ENCODE assay signal across 26 cellular contexts in the genomic region with DNA sequence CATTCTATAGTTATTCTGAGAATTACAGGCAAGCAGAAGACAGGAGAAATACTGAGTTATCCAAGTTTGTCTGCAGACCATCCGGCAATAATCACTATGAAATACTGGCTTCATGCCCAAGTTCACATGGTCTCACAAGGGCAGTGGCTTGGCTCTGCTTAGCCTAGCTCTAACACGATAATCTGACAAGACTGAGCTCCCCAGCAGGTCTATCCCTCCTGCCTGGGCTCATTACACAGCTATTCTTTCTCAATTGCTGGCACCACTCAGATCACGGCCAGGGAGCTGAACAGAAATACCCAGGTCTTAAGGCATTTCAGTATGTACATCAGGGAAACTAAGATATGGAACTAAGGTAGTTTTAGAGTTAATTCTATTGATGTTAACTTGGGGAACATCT.
A peak's percentile ranks its signal among the peaks of the same experiment; 100 is the strongest.
DNase-seq lines count a peak whose midpoint lies in the region; ATAC-seq and TF ChIP-seq lines count a peak whose summit lies in the region.
"Had no signal": no experiment of that assay in that cellular context is flagged by ENCODE, and none has a peak within 500 bp of the region (broad histone marks: within the 10 kb centered on the region; RNA-seq: fewer than 3 reads in every experiment).

No MANE protein-coding gene starts in this region.

- no peak overlapping the region for H3K9ac ChIP-seq in endodermal cell (ENCODE audit: extremely low read depth, low read length, poor library complexity, severe bottlenecking)
- H3K9ac ChIP-seq: BLaER1, KMS-11 had no signal

- no peak overlapping the region for H3K4me3 Mint-ChIP-seq in endodermal cell
- no peak overlapping the region for H3K4me3 Mint-ChIP-seq in T-cell
- no peak overlapping the region for H3K4me3 Mint-ChIP-seq in naive thymus-derived CD4-positive, alpha-beta T cell
- H3K4me3 Mint-ChIP-seq: activated CD8-positive, alpha-beta T cell treated with anti-CD3 and anti-CD28 coated beads, Interleukin-2, amount 10 ng/mL, durations not matched to agents 7 days and 5 days; naive thymus-derived CD8-positive, alpha-beta T cell had no signal

- no peak for TF ChIP-seq POLR2A in thyroid gland (IDR thresholded peaks at IDR 0.05)

- CTCF ChIA-PET in T-cell (lab: Charles Lee): no interaction called here
- CTCF ChIA-PET in naive thymus-derived CD4-positive, alpha-beta T cell (lab: Charles Lee): no interaction called here

- TF ChIP-seq CTCF in right atrium auricular region (IDR thresholded peaks at IDR 0.05): no peak
- TF ChIP-seq CTCF in endodermal cell (conservative IDR thresholded peaks at IDR 0.05): no peak
- TF ChIP-seq CTCF in thyroid gland (IDR thresholded peaks at IDR 0.05): no peak

- H3K36me3 ChIP-seq in right atrium auricular region (no peaks in the 10 kb centered on the region), endodermal cell (ENCODE audit: control insufficient read depth, insufficient read depth, low read length) (no peaks in the 10 kb centered on the region), thyroid gland (no peaks in the 10 kb centered on the region)
- H3K36me3 ChIP-seq in naive thymus-derived CD4-positive, alpha-beta T cell (ENCODE audit: control insufficient read depth in 2 of 3, insufficient read depth in 3 of 3, low read length in 3 of 3): no peaks in the 10 kb centered on the region
- H3K36me3 ChIP-seq: BLaER1, esophagus muscularis mucosa had no signal

- H3K27ac ChIP-seq in right atrium auricular region: no peak overlapping the region
- no peak overlapping the region for H3K27ac ChIP-seq in endodermal cell (ENCODE audit: low read depth, low read length)
- H3K27ac ChIP-seq in thyroid gland: no peak overlapping the region
- no peak overlapping the region for H3K27ac ChIP-seq in naive thymus-derived CD4-positive, alpha-beta T cell (ENCODE audit: low read depth, low read length)
- H3K27ac ChIP-seq: BLaER1, esophagus muscularis mucosa, KMS-11, testis had no signal

- DNase-seq in Right ventricle myocardium superior: no peak
- no peak for DNase-seq in right atrium auricular region (ENCODE audit: low spot score)
- DNase-seq in endodermal cell: peak; percentile 59
- peak; percentile 21 for DNase-seq in iris pigment epithelial cell (ENCODE audit: low read depth)
- DNase-seq in thyroid gland: peak; percentile 4 to 5
- no peak for DNase-seq in T-cell
- DNase-seq in GDM1 (lab: John Stamatoyannopoulos, UW): no peak
- no peak for DNase-seq in naive thymus-derived CD4-positive, alpha-beta T cell
- DNase-seq: activated CD8-positive, alpha-beta T cell treated with anti-CD3 and anti-CD28 coated beads, Interleukin-2, amount 10 ng/mL, durations not matched to agents 7 days and 5 days; activated naive CD4-positive, alpha-beta T cell; activated T-cell treated with anti-CD3 and anti-CD28 coated beads for 4 hours; COR-L47; cortex of kidney; DMS79 treated with DMSO at 0.1 percent for 48 hours; kidney glomerular epithelial cell; naive thymus-derived CD8-positive, alpha-beta T cell; NCI-H1694; NCI-H526; SHP77; stimulated activated CD4-positive, alpha-beta T cell treated with anti-CD3 and anti-CD28 coated beads, Interleukin-12 subunit alpha, Interleukin-12 subunit beta, amount 100 ng/mL, for 4 hours; stimulated activated naive CD4-positive, alpha-beta T cell treated with Interleukin-2 at 50 U/mL for 16 hours; T-helper 1 cell; testis had no signal

- POLR2A ChIA-PET in T-cell (lab: Charles Lee): no interaction called here
- POLR2A ChIA-PET in naive thymus-derived CD4-positive, alpha-beta T cell (lab: Charles Lee): no interaction called here

- WGBS in endodermal cell (ENCODE audit: insufficient coverage in 1 of 2, insufficient read length in 1 of 2), 2 experiments: 79 to 83% methylated on average over 3 of the region's 3 CpGs
- 16 to 27% methylated on average over 3 of the region's 3 CpGs for WGBS in thyroid gland, 2 donors

- H3K9me3 ChIP-seq in right atrium auricular region: no peaks in the 10 kb centered on the region
- H3K9me3 ChIP-seq in endodermal cell (ENCODE audit: control insufficient read depth, low read length): peaks cover 12% of the 10 kb centered on the region
- no peaks in the 10 kb centered on the region for H3K9me3 ChIP-seq in thyroid gland
- H3K9me3 ChIP-seq in naive thymus-derived CD4-positive, alpha-beta T cell (ENCODE audit: control insufficient read depth in 2 of 3, low read length in 3 of 3): no peaks in the 10 kb centered on the region
- H3K9me3 ChIP-seq: BLaER1, esophagus muscularis mucosa, testis had no signal

- no peaks in the 10 kb centered on the region for H3K27me3 ChIP-seq in right atrium auricular region
- H3K27me3 ChIP-seq in endodermal cell (ENCODE audit: control insufficient read depth, insufficient read depth, low read length, poor library complexity, severe bottlenecking): no peaks in the 10 kb centered on the region
- no peaks in the 10 kb centered on the region for H3K27me3 ChIP-seq in thyroid gland
- H3K27me3 ChIP-seq in naive thymus-derived CD4-positive, alpha-beta T cell (ENCODE audit: control insufficient read depth in 2 of 2, insufficient read depth in 2 of 2, low read length in 2 of 2): no peaks in the 10 kb centered on the region
- H3K27me3 ChIP-seq: BLaER1, esophagus muscularis mucosa, testis had no signal

- intact Hi-C loops in Right ventricle myocardium superior (cut with DNase I): no loop called here
- intact Hi-C loops in thyroid gland (cut with DNase I): no loop called here
- intact Hi-C loops in naive thymus-derived CD4-positive, alpha-beta T cell (cut with micrococcal nuclease): no loop called here

- H3K36me3 Mint-ChIP-seq in endodermal cell (ENCODE audit: low read depth) (no peaks in the 10 kb centered on the region), T-cell (no peaks in the 10 kb centered on the region)
- H3K36me3 Mint-ChIP-seq in naive thymus-derived CD4-positive, alpha-beta T cell: no peaks in the 10 kb centered on the region
- H3K36me3 Mint-ChIP-seq: naive thymus-derived CD8-positive, alpha-beta T cell had no signal

- no peak overlapping the region for H3K27ac Mint-ChIP-seq in endodermal cell
- no peak overlapping the region for H3K27ac Mint-ChIP-seq in T-cell
- H3K27ac Mint-ChIP-seq in naive thymus-derived CD4-positive, alpha-beta T cell: no peak overlapping the region
- H3K27ac Mint-ChIP-seq: activated CD8-positive, alpha-beta T cell treated with anti-CD3 and anti-CD28 coated beads, Interleukin-2, amount 10 ng/mL, durations not matched to agents 7 days and 5 days; naive thymus-derived CD8-positive, alpha-beta T cell had no signal

- H3K4me1 Mint-ChIP-seq in endodermal cell (peaks cover 23% of the 10 kb centered on the region), T-cell (no peaks in the 10 kb centered on the region)
- no peaks in the 10 kb centered on the region for H3K4me1 Mint-ChIP-seq in naive thymus-derived CD4-positive, alpha-beta T cell
- H3K4me1 Mint-ChIP-seq: naive thymus-derived CD8-positive, alpha-beta T cell had no signal

- ATAC-seq in Right ventricle myocardium superior (ENCODE audit: poor library complexity): peak; percentile 76
- ATAC-seq in T-cell (replicated peaks in 1 of 4): no peak
- ATAC-seq in naive thymus-derived CD4-positive, alpha-beta T cell: no peak
- ATAC-seq: activated CD8-positive, alpha-beta T cell treated with anti-CD3 and anti-CD28 coated beads, Interleukin-2, amount 10 ng/mL, durations not matched to agents 7 days and 5 days; naive thymus-derived CD8-positive, alpha-beta T cell had no signal

- no peaks in the 10 kb centered on the region for H3K27me3 Mint-ChIP-seq in endodermal cell (ENCODE audit: insufficient read depth)
- no peaks in the 10 kb centered on the region for H3K27me3 Mint-ChIP-seq in T-cell
- H3K27me3 Mint-ChIP-seq in naive thymus-derived CD4-positive, alpha-beta T cell: no peaks in the 10 kb centered on the region
- H3K27me3 Mint-ChIP-seq: naive thymus-derived CD8-positive, alpha-beta T cell had no signal

- no peaks in the 10 kb centered on the region for H3K4me1 ChIP-seq in right atrium auricular region
- no peaks in the 10 kb centered on the region for H3K4me1 ChIP-seq in endodermal cell (ENCODE audit: control insufficient read depth, insufficient read depth, low read length)
- H3K4me1 ChIP-seq in thyroid gland: peaks cover 0 to 3% of the 10 kb centered on the region in 2 donors
- no peaks in the 10 kb centered on the region for H3K4me1 ChIP-seq in naive thymus-derived CD4-positive, alpha-beta T cell (ENCODE audit: control insufficient read depth in 2 of 2, insufficient read depth in 2 of 2, low read length in 2 of 2)
- H3K4me1 ChIP-seq: BLaER1, testis had no signal

- H3K4me3 ChIP-seq in right atrium auricular region (no peak overlapping the region), endodermal cell (ENCODE audit: low read length) (no peak overlapping the region), thyroid gland (replicated peaks in 1 of 3) (no peak overlapping the region)
- no peak overlapping the region for H3K4me3 ChIP-seq in naive thymus-derived CD4-positive, alpha-beta T cell (ENCODE audit: low read length)
- H3K4me3 ChIP-seq: BLaER1, esophagus muscularis mucosa, testis had no signal

- no peaks in the 10 kb centered on the region for H3K9me3 Mint-ChIP-seq in endodermal cell
- H3K9me3 Mint-ChIP-seq in T-cell: peaks cover 15 to 17% (median 17%) of the 10 kb centered on the region in 3 donors
- peaks cover 0 to 16% (median 2%) of the 10 kb centered on the region in 11 donors for H3K9me3 Mint-ChIP-seq in naive thymus-derived CD4-positive, alpha-beta T cell

Comparison
In these comparisons a context has a peak if more than half of its experiments do, and no peak if none do; other contexts are left out.
1. DNase-seq: peak in endodermal cell (single experiment), iris pigment epithelial cell (single experiment) and thyroid gland (2 of 2); none in Right ventricle myocardium superior (single experiment), right atrium auricular region (single experiment), T-cell (0 of 34), GDM1 (single experiment) and naive thymus-derived CD4-positive, alpha-beta T cell (0 of 9).